13 cellular contexts compared by ENCODE assay signal in the genomic region with DNA sequence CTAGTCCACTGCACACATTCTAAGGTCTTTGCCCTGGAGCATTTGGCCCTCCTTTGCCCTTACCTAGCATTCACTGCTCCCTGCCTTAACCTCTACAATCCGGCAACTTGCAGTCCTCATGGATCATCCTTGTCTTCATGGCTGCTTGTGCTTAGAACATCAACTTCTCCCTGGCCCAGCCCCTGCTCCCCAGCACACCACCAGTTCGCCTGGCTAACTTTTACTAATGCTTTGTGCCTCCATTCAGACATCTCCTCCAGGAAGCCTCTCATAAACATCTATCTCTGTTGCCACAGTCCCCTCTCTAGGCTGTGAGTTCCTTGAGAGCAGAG. TPM values are rescaled to one million over a fixed set of nuclear protein-coding genes. Genes with fewer than 3 reads are reported as not detected.
DNase-seq lines count a peak whose midpoint lies in the region; ATAC-seq, FAIRE-seq and TF ChIP-seq lines count a peak whose summit lies in the region.
"Had no signal": no experiment of that assay in that cellular context is flagged by ENCODE, and none has a peak within 500 bp of the region (broad histone marks: within the 10 kb centered on the region; RNA-seq: fewer than 3 reads in every experiment).

No MANE protein-coding gene starts in this region.

- H3K36me3 Mint-ChIP-seq in activated CD4-positive, alpha-beta T cell treated with anti-CD3 and anti-CD28 coated beads, Interleukin-2, amount 10 ng/mL, durations not matched to agents 24 days and 14 days (ENCODE audit: low read depth): peaks cover 68% of the 10 kb centered on the region
- peaks cover 5% of the 10 kb centered on the region for H3K36me3 Mint-ChIP-seq in T-helper 17 cell (ENCODE audit: low read depth)

- peaks cover 20% of the 10 kb centered on the region for H3K4me1 Mint-ChIP-seq in activated CD4-positive, alpha-beta T cell treated with anti-CD3 and anti-CD28 coated beads, Interleukin-2, amount 10 ng/mL, durations not matched to agents 24 days and 14 days
- H3K4me1 Mint-ChIP-seq in T-helper 17 cell: peaks cover 22% of the 10 kb centered on the region

- FAIRE-seq in D721Med (lab: Jason Lieb, UNC): no peak
- FAIRE-seq: K562 had no signal

- H3K9ac ChIP-seq in skeletal muscle tissue (ENCODE audit: low read depth in 1 of 3, low read length in 3 of 3): no peak overlapping the region

- H3K4me3 ChIP-seq in gastroesophageal sphincter (no peak overlapping the region), skeletal muscle tissue (ENCODE audit: low read length in 3 of 3) (no peak overlapping the region)
- H3K4me3 ChIP-seq: K562, skin epidermis, tibial artery had no signal

- TF ChIP-seq EP300 in gastroesophageal sphincter (IDR thresholded peaks at IDR 0.05): no peak

- DNase-seq in activated CD4-positive, alpha-beta T cell treated with anti-CD3 and anti-CD28 coated beads, Interleukin-2, amount 10 ng/mL, durations not matched to agents 24 days and 14 days: no peak
- DNase-seq in activated CD4-positive, alpha-beta T cell treated with anti-CD3 and anti-CD28 coated beads, Interleukin-2, amount 50 U/mL, for 1 hour: no peak
- no peak for DNase-seq in T-helper 17 cell
- DNase-seq in NCI-H2081 treated with DMSO at 0.1 percent for 48 hours (lab: John Stamatoyannopoulos, UW): no peak
- no peak for DNase-seq in D721Med (ENCODE audit: insufficient read length, low spot score)
- no peak for DNase-seq in GOT3 (lab: John Stamatoyannopoulos, UW)
- DNase-seq: NCI-H1436, NCI-H510A treated with DMSO at 0.1 percent for 48 hours, tibial artery had no signal

- H3K36me3 ChIP-seq in gastroesophageal sphincter: peaks cover 0 to 15% of the 10 kb centered on the region in 2 donors
- H3K36me3 ChIP-seq in skeletal muscle tissue (ENCODE audit: control insufficient read depth in 3 of 3, insufficient read depth in 3 of 3, low read length in 3 of 3): peaks cover 0 to 6% (median 4%) of the 10 kb centered on the region in 3 donors

- intact Hi-C loops in activated CD4-positive, alpha-beta T cell treated with anti-CD3 and anti-CD28 coated beads, Interleukin-2, amount 10 ng/mL, durations not matched to agents 24 days and 14 days (cut with micrococcal nuclease): no loop called here

- WGBS in gastroesophageal sphincter (ENCODE audit: low coverage in 1 of 2), 2 donors: 81 to 86% methylated on average over 1 to 2 of the region's 2 CpGs

- no peaks in the 10 kb centered on the region for H3K9me3 Mint-ChIP-seq in activated CD4-positive, alpha-beta T cell treated with anti-CD3 and anti-CD28 coated beads, Interleukin-2, amount 10 ng/mL, durations not matched to agents 24 days and 14 days

- H3K27me3 Mint-ChIP-seq in activated CD4-positive, alpha-beta T cell treated with anti-CD3 and anti-CD28 coated beads, Interleukin-2, amount 10 ng/mL, durations not matched to agents 24 days and 14 days: no peaks in the 10 kb centered on the region
- H3K27me3 Mint-ChIP-seq in T-helper 17 cell: no peaks in the 10 kb centered on the region

- H3K27ac ChIP-seq in gastroesophageal sphincter: peak overlapping the region in 3 of 4 donors; percentile 10 to 47 (median 17)
- H3K27ac ChIP-seq in skeletal muscle tissue (ENCODE audit: low read depth, low read length): peak overlapping the region; percentile 90

- H3K4me3 Mint-ChIP-seq in activated CD4-positive, alpha-beta T cell treated with anti-CD3 and anti-CD28 coated beads, Interleukin-2, amount 10 ng/mL, durations not matched to agents 24 days and 14 days: no peak overlapping the region
- no peak overlapping the region for H3K4me3 Mint-ChIP-seq in T-helper 17 cell

- no peak for TF ChIP-seq POLR2A in gastroesophageal sphincter (IDR thresholded peaks at IDR 0.05)

- H3K27ac Mint-ChIP-seq in activated CD4-positive, alpha-beta T cell treated with anti-CD3 and anti-CD28 coated beads, Interleukin-2, amount 10 ng/mL, durations not matched to agents 24 days and 14 days: peak overlapping the region; percentile 57
- H3K27ac Mint-ChIP-seq in T-helper 17 cell: peak overlapping the region; percentile 80

- H3K9me3 ChIP-seq in T-helper 17 cell (ENCODE audit: control insufficient read depth, low read length, poor library complexity, severe bottlenecking) (no peaks in the 10 kb centered on the region), gastroesophageal sphincter (no peaks in the 10 kb centered on the region), skeletal muscle tissue (ENCODE audit: control insufficient read depth in 3 of 3, low read length in 3 of 3) (no peaks in the 10 kb centered on the region)
- H3K9me3 ChIP-seq: tibial artery had no signal

- TF ChIP-seq CTCF in gastroesophageal sphincter (IDR thresholded peaks at IDR 0.05): no peak
- no peak for TF ChIP-seq CTCF in D721Med (IDR thresholded peaks at IDR 0.05; ENCODE audit: insufficient read depth, missing control alignments)

- H3K27me3 ChIP-seq in gastroesophageal sphincter (no peaks in the 10 kb centered on the region), skeletal muscle tissue (ENCODE audit: control insufficient read depth in 3 of 3, insufficient read depth in 3 of 3, low read length in 3 of 3) (no peaks in the 10 kb centered on the region)
- H3K27me3 ChIP-seq: tibial artery had no signal

- peaks cover 3 to 59% (median 19%) of the 10 kb centered on the region in 3 donors for H3K4me1 ChIP-seq in gastroesophageal sphincter
- peaks cover 75 to 95% (median 77%) of the 10 kb centered on the region in 3 donors for H3K4me1 ChIP-seq in skeletal muscle tissue (ENCODE audit: control insufficient read depth in 3 of 3, insufficient read depth in 3 of 3, low read length in 3 of 3)

- ATAC-seq in T-helper 17 cell (no peak), gastroesophageal sphincter (no peak)

RNA-seq across cellular contexts. Expression of a gene that starts 57.1 kb away (rescaled TPM):
- total RNA-seq in activated CD4-positive, alpha-beta T cell treated with anti-CD3 and anti-CD28 coated beads, Interleukin-2, amount 10 ng/mL, durations not matched to agents 24 days and 14 days: 44.9 and 48.6 TPM in 2 replicates
- total RNA-seq in T-helper 17 cell: 10 to 100 TPM; 29.0 to 30.6 TPM
- total RNA-seq in gastroesophageal sphincter: 10 to 100 TPM; 19.1 to 36.5 (median 27.6) TPM
- 13.6 TPM for total RNA-seq in skeletal muscle tissue

RNA-seq across cellular contexts. Expression of a gene that starts 57.3 kb away (rescaled TPM):
- 0.70 and 1.6 TPM in 2 replicates for total RNA-seq in activated CD4-positive, alpha-beta T cell treated with anti-CD3 and anti-CD28 coated beads, Interleukin-2, amount 10 ng/mL, durations not matched to agents 24 days and 14 days
- total RNA-seq in T-helper 17 cell: 1 to 10 TPM in 1 of 2 donors, under 1 TPM in 1; 0.70 to 1.2 TPM
- total RNA-seq in gastroesophageal sphincter: 1 to 10 TPM in 2 of 4 donors, under 1 TPM in 1, not detected in 1; 0.27 to 4.6 (median 1.1) TPM
- 3.1 TPM for total RNA-seq in skeletal muscle tissue
